In genomic region chr2:211085056-211085680, GRCh38 we compare ENCODE assay signal across 8 cellular contexts.
DNase-seq lines count a peak whose midpoint lies in the region; ATAC-seq, FAIRE-seq and TF ChIP-seq lines count a peak whose summit lies in the region.

No MANE protein-coding gene starts in this region.

- ATAC-seq in GM18502 (IDR thresholded peaks at IDR 0.05; ENCODE audit: poor library complexity, unreplicated experiment) (peak; percentile 68), HG03175 (IDR thresholded peaks at IDR 0.05; ENCODE audit: unreplicated experiment) (peak; percentile 66), HG02870 (IDR thresholded peaks at IDR 0.05; ENCODE audit: unreplicated experiment) (no peak)

- TF ChIP-seq POLR2A in erythroblast (IDR thresholded peaks at IDR 0.05; ENCODE audit: low read length) (no peak), GM12891 (IDR thresholded peaks at IDR 0.05; ENCODE audit: low read depth, low read length) (no peak)

- DNase-seq in AG10803 (ENCODE audit: low read depth) (peak; percentile 1), NCI-H748 treated with DMSO at 0.1 percent for 48 hours (lab: John Stamatoyannopoulos, UW) (peak; percentile 71), erythroblast (lab: John Stamatoyannopoulos, UW) (peak; percentile 11 to 35), putamen (ENCODE audit: low spot score) (peak; percentile 9), GM12891 (ENCODE audit: insufficient read length, low spot score) (no peak)

- FAIRE-seq in GM12891 (lab: Jason Lieb, UNC): no peak

- peak; percentile 55 for TF ChIP-seq CTCF in AG10803 (conservative IDR thresholded peaks at IDR 0.05; ENCODE audit: low read length)

- no peak overlapping the region for H3K4me3 ChIP-seq in AG10803 (ENCODE audit: low read length)

TF ChIP-seq in GM12891, 5 proteins besides CTCF, POLR2A, EP300 and RAD21:
- no peak for TF ChIP-seq PAX5 (IDR thresholded peaks at IDR 0.05; ENCODE audit: insufficient read depth, low read length, severe bottlenecking)
